In genomic region chr3:8451696-8452095, GRCh38 we compare ENCODE assay signal across 20 cellular contexts. TPM values are rescaled to one million over a fixed set of nuclear protein-coding genes. Genes with fewer than 3 reads are reported as not detected.
DNase-seq lines count a peak whose midpoint lies in the region; ATAC-seq and TF ChIP-seq lines count a peak whose summit lies in the region.
"Had no signal": no experiment of that assay in that cellular context is flagged by ENCODE, and none has a peak within 500 bp of the region (broad histone marks: within the 10 kb centered on the region; RNA-seq: fewer than 3 reads in every experiment).

No MANE protein-coding gene starts in this region.

- H3K14ac ChIP-seq in mesenchymal stem cell (ENCODE audit: low read length in 2 of 2): no peak overlapping the region

- no peak overlapping the region for H2BK12ac ChIP-seq in mesenchymal stem cell (ENCODE audit: low read length in 2 of 2)

- H3K18ac ChIP-seq in mesenchymal stem cell (ENCODE audit: low read depth in 1 of 2, low read length in 2 of 2): no peak overlapping the region

- H3K4me3 Mint-ChIP-seq in mesothelial cell of epicardium: no peak overlapping the region
- H3K4me3 Mint-ChIP-seq: neural progenitor cell; stimulated activated naive CD8-positive, alpha-beta T cell treated with anti-CD3 and anti-CD28 coated beads, Interleukin-15, Interleukin-2, amounts not matched to agents 100 ng/mL and 50 ng/mL, for 24 hours had no signal

- peaks cover 9% of the 10 kb centered on the region for H3K4me1 ChIP-seq in mesenchymal stem cell (ENCODE audit: control insufficient read depth, insufficient read depth, low read depth, low read length)

- ATAC-seq in Right ventricle myocardium inferior: no peak
- ATAC-seq: heart right ventricle, HepG2 had no signal

- no peaks in the 10 kb centered on the region for H3K79me1 ChIP-seq in mesenchymal stem cell (replicated peaks; ENCODE audit: low read length, poor library complexity, severe bottlenecking)

- no peak overlapping the region for H4K8ac ChIP-seq in mesenchymal stem cell (ENCODE audit: low read length)

- WGBS in mesenchymal stem cell: 43% methylated on average over 4 of the region's 4 CpGs

- H2AK5ac ChIP-seq in mesenchymal stem cell (ENCODE audit: low read length, severe bottlenecking): no peak overlapping the region

- H3K4me3 ChIP-seq in choroid plexus epithelial cell (ENCODE audit: low read depth, low read length) (no peak overlapping the region), mesenchymal stem cell (ENCODE audit: insufficient read depth in 1 of 2, low read depth in 1 of 2, low read length in 2 of 2) (no peak overlapping the region)
- H3K4me3 ChIP-seq: heart right ventricle, neural progenitor cell, right atrium auricular region had no signal

- H2BK120ac ChIP-seq in mesenchymal stem cell (ENCODE audit: low read depth, low read length): no peak overlapping the region

- no peaks in the 10 kb centered on the region for H3K36me3 Mint-ChIP-seq in mesothelial cell of epicardium
- H3K36me3 Mint-ChIP-seq: neural progenitor cell had no signal

- H3K27me3 Mint-ChIP-seq in mesothelial cell of epicardium (ENCODE audit: low read depth): no peaks in the 10 kb centered on the region

- H3K9me3 ChIP-seq in mesenchymal stem cell (ENCODE audit: control insufficient read depth, low read length): no peaks in the 10 kb centered on the region
- H3K9me3 ChIP-seq: Caco-2, heart right ventricle, right atrium auricular region had no signal

- no peaks in the 10 kb centered on the region for H3K27me3 ChIP-seq in mesenchymal stem cell (ENCODE audit: control insufficient read depth in 1 of 2, insufficient read depth in 1 of 2, low read length in 2 of 2)
- H3K27me3 ChIP-seq: heart right ventricle, neural progenitor cell, right atrium auricular region had no signal

- DNase-seq in AG08395 (ENCODE audit: low spot score) (peak; percentile 65), M059J (ENCODE audit: low read depth) (peak; percentile 18), choroid plexus epithelial cell (ENCODE audit: low read depth) (peak; percentile 70), mesenchymal stem cell (no peak), SIG-M5 treated with dmso at 0.1 percent for 504 hours (lab: John Stamatoyannopoulos, UW; ENCODE audit: unreplicated experiment) (no peak), mesothelial cell of epicardium (ENCODE audit: low spot score in 2 of 2, unreplicated experiment in 2 of 2) (no peak), Right ventricle myocardium inferior (ENCODE audit: missing footprints) (no peak), OCI-M1 (lab: John Stamatoyannopoulos, UW) (no peak)
- DNase-seq: activated gamma-delta T cell, AML-193, Caco-2, heart right ventricle, MM.1S, NCI-H1930, NCI-H524, T1000 had no signal

- no peak overlapping the region for H3K4me2 ChIP-seq in mesenchymal stem cell (ENCODE audit: low read length, poor library complexity, severe bottlenecking)
- H3K4me2 ChIP-seq: neural progenitor cell had no signal

- H2AFZ ChIP-seq in mesenchymal stem cell (ENCODE audit: low read depth, low read length): no peak overlapping the region
- H2AFZ ChIP-seq: neural progenitor cell had no signal

- H3K36me3 ChIP-seq in mesenchymal stem cell (ENCODE audit: control insufficient read depth in 1 of 2, insufficient read depth in 2 of 2, low read depth in 1 of 2, low read length in 2 of 2): no peaks in the 10 kb centered on the region
- H3K36me3 ChIP-seq: heart right ventricle, neural progenitor cell, right atrium auricular region had no signal

- H2BK15ac ChIP-seq in mesenchymal stem cell (ENCODE audit: low read depth, poor library complexity, severe bottlenecking): no peak overlapping the region

- H3K4me1 Mint-ChIP-seq in mesothelial cell of epicardium: no peaks in the 10 kb centered on the region

- peaks cover 5% of the 10 kb centered on the region for H3K9me3 Mint-ChIP-seq in mesothelial cell of epicardium
- H3K9me3 Mint-ChIP-seq: neural progenitor cell; stimulated activated naive CD8-positive, alpha-beta T cell treated with anti-CD3 and anti-CD28 coated beads, Interleukin-15, Interleukin-2, amounts not matched to agents 100 ng/mL and 50 ng/mL, for 24 hours had no signal

- H3K9ac ChIP-seq in mesenchymal stem cell (ENCODE audit: low read length): peak overlapping the region; percentile 59
- H3K9ac ChIP-seq: neural progenitor cell had no signal

- no peak overlapping the region for H3K23ac ChIP-seq in mesenchymal stem cell (ENCODE audit: low read length in 2 of 2)

- no peak overlapping the region for H4K91ac ChIP-seq in mesenchymal stem cell (ENCODE audit: low read length)

- H2BK5ac ChIP-seq in mesenchymal stem cell (ENCODE audit: low read depth, low read length, poor library complexity, severe bottlenecking): no peak overlapping the region

- no peak overlapping the region for H3K27ac ChIP-seq in mesenchymal stem cell (ENCODE audit: low read length, poor library complexity, severe bottlenecking)
- H3K27ac ChIP-seq: neural progenitor cell had no signal

- no peak overlapping the region for H3K4ac ChIP-seq in mesenchymal stem cell (ENCODE audit: low read depth in 1 of 2, low read length in 2 of 2)

- H3K27ac Mint-ChIP-seq in mesothelial cell of epicardium: no peak overlapping the region
- H3K27ac Mint-ChIP-seq: neural progenitor cell; stimulated activated naive CD8-positive, alpha-beta T cell treated with anti-CD3 and anti-CD28 coated beads, Interleukin-15, Interleukin-2, amounts not matched to agents 100 ng/mL and 50 ng/mL, for 24 hours had no signal

- no peak for TF ChIP-seq CTCF in choroid plexus epithelial cell (conservative IDR thresholded peaks at IDR 0.05; ENCODE audit: low read depth, low read length)
- no peak for TF ChIP-seq CTCF in mesothelial cell of epicardium (IDR thresholded peaks at IDR 0.05; ENCODE audit: unreplicated experiment)

- intact Hi-C loops in Right ventricle myocardium inferior (cut with DNase I): no loop called here

RNA-seq across cellular contexts. Expression of gene LMCD1, which starts 49.9 kb away (rescaled TPM):
- 10.0 and 18.1 TPM in 2 replicates for total RNA-seq in M059J (2014; rRNA removed; shearing (Covaris generic))
- polyA plus RNA-seq in mesenchymal stem cell (2013, experiment 1 of 2): 22.4 TPM
- polyA plus RNA-seq in mesenchymal stem cell (2013, experiment 2 of 2): 23.5 TPM
- total RNA-seq in mesothelial cell of epicardium (20.8 to 24.2 TPM (median 22.4 TPM) in 3 replicates), Right ventricle myocardium inferior (48.1 TPM)

Comparison
In these comparisons a context has a peak if more than half of its experiments do, and no peak if none do; other contexts are left out.
1. DNase-seq: peak in AG08395 (single experiment), M059J (single experiment) and choroid plexus epithelial cell (single experiment); none in mesenchymal stem cell (single experiment), SIG-M5 treated with dmso at 0.1 percent for 504 hours (single experiment), mesothelial cell of epicardium (0 of 2), Right ventricle myocardium inferior (single experiment) and OCI-M1 (single experiment).